In the genomic region with DNA sequence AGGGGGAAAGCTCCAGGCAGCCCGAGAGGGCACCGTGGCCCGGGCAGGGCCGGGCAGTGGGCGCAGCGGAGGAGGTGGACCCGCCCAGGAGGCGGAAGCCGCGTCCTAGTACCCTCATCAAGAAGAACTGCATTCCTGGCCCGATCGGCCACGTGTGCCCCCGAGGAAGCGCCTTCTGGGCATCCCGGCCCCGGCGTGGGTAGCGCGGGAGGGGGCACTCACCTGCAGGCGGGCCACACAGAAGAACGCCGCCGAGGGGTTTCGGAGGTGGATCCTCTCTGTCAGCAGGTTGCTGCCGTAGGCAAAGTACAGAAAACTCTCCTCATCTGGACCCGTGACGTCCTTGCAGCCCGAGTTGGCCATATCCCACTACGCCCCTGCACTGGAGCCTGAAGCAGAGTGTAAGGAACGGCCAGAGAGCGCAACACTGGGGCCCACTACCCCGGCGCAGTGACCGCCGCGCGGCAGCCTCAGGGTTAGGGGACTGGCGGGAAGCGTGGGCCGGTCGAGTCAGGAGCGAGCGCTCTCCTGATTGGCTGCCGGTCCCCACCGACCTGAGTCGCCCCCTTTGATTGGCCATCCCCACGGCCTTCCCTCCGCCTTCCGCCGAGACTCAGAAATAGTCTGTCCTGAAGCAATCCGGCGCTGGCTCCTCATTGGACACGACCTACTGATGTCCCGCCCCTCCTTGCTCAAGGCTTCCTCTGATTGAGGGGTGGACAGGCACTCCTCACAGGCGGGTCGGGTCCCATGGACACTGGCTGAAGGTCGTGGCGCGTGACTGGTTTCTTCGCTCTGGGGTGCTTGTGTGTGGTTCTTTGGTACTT, we compare ENCODE assay signal across 8 cellular contexts. TPM values are rescaled to one million over a fixed set of nuclear protein-coding genes. Genes with fewer than 3 reads are reported as not detected.
DNase-seq lines count a peak whose midpoint lies in the region; ATAC-seq, FAIRE-seq and TF ChIP-seq lines count a peak whose summit lies in the region.

A gene with protein sequence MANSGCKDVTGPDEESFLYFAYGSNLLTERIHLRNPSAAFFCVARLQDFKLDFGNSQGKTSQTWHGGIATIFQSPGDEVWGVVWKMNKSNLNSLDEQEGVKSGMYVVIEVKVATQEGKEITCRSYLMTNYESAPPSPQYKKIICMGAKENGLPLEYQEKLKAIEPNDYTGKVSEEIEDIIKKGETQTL (minus strand): TSS at position 483 of the 827 bp plus-strand sequence. CDS start 120 bp downstream, at position 363.

- intact Hi-C loops in kidney (cut with DNase I), result no loop called here

- peak; percentile 97 for FAIRE-seq in kidney (lab: Jason Lieb, UNC)

- DNase-seq in AML-193 (lab: John Stamatoyannopoulos, UW) (peak; percentile 98 to 99), NCI-H510A (lab: John Stamatoyannopoulos, UW) (peak; percentile 98), cerebellum (ENCODE audit: low spot score) (peak; percentile 98), kidney (peak; percentile 99)
- peak; percentile 94 for DNase-seq in activated CD4-positive, alpha-beta T cell treated with anti-CD3 and anti-CD28 coated beads for 1 hour
- DNase-seq in stimulated activated CD4-positive, alpha-beta T cell treated with anti-CD3 and anti-CD28 coated beads, Interleukin-15, amount 100 ng/mL, for 24 hours, result peak; percentile 98

- H3K4me3 ChIP-seq in kidney (ENCODE audit: low read length in 2 of 2), result peak within 1 kb of the TSS; percentile 81 to 99

- peaks cover 4 to 12% of the 10 kb centered on the region in 2 donors for H3K4me1 ChIP-seq in kidney (ENCODE audit: control insufficient read depth in 1 of 2, insufficient read depth in 1 of 2, low read depth in 1 of 2, low read length in 2 of 2)

- TF ChIP-seq CTCF in kidney (IDR thresholded peaks at IDR 0.05; ENCODE audit: borderline replicate concordance, extremely low read depth, insufficient read depth), result no peak

- no peaks in the 10 kb centered on the region for H3K9me3 ChIP-seq in kidney (ENCODE audit: control insufficient read depth in 1 of 2, low read length in 2 of 2)

- peak; percentile 97 for ATAC-seq in HG03432 (IDR thresholded peaks at IDR 0.05; ENCODE audit: unreplicated experiment)

- peak within 1 kb of the TSS; percentile 86 to 95 for H3K9ac ChIP-seq in kidney (ENCODE audit: low read length in 2 of 2)

- peak within 1 kb of the TSS; percentile 90 to 96 for H3K27ac ChIP-seq in kidney (ENCODE audit: low read depth in 2 of 2, low read length in 2 of 2)

- TF ChIP-seq POLR2A in GM19099 (IDR thresholded peaks at IDR 0.05; ENCODE audit: extremely low read depth, insufficient read length, low read depth), result peak; percentile 86

- H3K36me3 ChIP-seq in kidney (ENCODE audit: control insufficient read depth in 1 of 2, insufficient read depth in 2 of 2, low read length in 2 of 2), result no peaks in the 10 kb centered on the region

RNA-seq across cellular contexts. Expression of the gene that starts here (rescaled TPM):
- total RNA-seq in cerebellum (16.0 TPM), kidney (23.8 TPM)
- 70.1 TPM for polyA plus RNA-seq in kidney (ENCODE audit: insufficient read depth, low read depth, low replicate concordance)

Comparison
In these comparisons a context has a peak if more than half of its experiments do, and no peak if none do; other contexts are left out.
1. Peak in every context shown above with its lines: DNase-seq, ATAC-seq, H3K4me3 ChIP-seq and H3K27ac ChIP-seq.